2 cellular contexts compared by ENCODE assay signal in genomic region chr12:6620137-6620884, GRCh38.
TF ChIP-seq lines count a peak whose summit lies in the region.

No MANE protein-coding gene starts in this region.

TF ChIP-seq in SK-N-SH, 30 proteins besides CTCF, POLR2A, EP300 and RAD21 (continued from another document):
- TF ChIP-seq, protein P1, sequence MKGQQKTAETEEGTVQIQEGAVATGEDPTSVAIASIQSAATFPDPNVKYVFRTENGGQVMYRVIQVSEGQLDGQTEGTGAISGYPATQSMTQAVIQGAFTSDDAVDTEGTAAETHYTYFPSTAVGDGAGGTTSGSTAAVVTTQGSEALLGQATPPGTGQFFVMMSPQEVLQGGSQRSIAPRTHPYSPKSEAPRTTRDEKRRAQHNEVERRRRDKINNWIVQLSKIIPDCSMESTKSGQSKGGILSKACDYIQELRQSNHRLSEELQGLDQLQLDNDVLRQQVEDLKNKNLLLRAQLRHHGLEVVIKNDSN (IDR thresholded peaks at IDR 0.05; ENCODE audit: borderline replicate concordance, low read depth): no peak
- TF ChIP-seq ZBTB33 (IDR thresholded peaks at IDR 0.05; ENCODE audit: borderline replicate concordance, low read depth) (no peak), GATA2 (CRISPR knock-in tag; IDR thresholded peaks at IDR 0.05) (no peak), TCF12 (IDR thresholded peaks at IDR 0.05) (no peak), TAF1 (IDR thresholded peaks at IDR 0.05; ENCODE audit: borderline replicate concordance, low read depth, low read length) (no peak), REST (IDR thresholded peaks at IDR 0.05; ENCODE audit: low read depth, low read length) (no peak), RCOR1 (IDR thresholded peaks at IDR 0.05; ENCODE audit: low read length) (no peak), USF2 (IDR thresholded peaks at IDR 0.05; ENCODE audit: borderline replicate concordance, low read depth, low read length) (no peak), SMC3 (IDR thresholded peaks at IDR 0.05; ENCODE audit: low read depth, low read length) (no peak), MXI1 (IDR thresholded peaks at IDR 0.05; ENCODE audit: low read depth, low read length) (no peak), GABPA (IDR thresholded peaks at IDR 0.05; ENCODE audit: low read depth) (no peak)
- TF ChIP-seq, protein P2, sequence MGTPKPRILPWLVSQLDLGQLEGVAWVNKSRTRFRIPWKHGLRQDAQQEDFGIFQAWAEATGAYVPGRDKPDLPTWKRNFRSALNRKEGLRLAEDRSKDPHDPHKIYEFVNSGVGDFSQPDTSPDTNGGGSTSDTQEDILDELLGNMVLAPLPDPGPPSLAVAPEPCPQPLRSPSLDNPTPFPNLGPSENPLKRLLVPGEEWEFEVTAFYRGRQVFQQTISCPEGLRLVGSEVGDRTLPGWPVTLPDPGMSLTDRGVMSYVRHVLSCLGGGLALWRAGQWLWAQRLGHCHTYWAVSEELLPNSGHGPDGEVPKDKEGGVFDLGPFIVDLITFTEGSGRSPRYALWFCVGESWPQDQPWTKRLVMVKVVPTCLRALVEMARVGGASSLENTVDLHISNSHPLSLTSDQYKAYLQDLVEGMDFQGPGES (IDR thresholded peaks at IDR 0.05; ENCODE audit: low read depth, low read length): no peak

TF ChIP-seq in SK-N-SH treated with all-trans-retinoic acid at 6 μM for 48 hours, 23 proteins besides CTCF, POLR2A, EP300 and RAD21 (continued from another document):
- TF ChIP-seq, protein P3, sequence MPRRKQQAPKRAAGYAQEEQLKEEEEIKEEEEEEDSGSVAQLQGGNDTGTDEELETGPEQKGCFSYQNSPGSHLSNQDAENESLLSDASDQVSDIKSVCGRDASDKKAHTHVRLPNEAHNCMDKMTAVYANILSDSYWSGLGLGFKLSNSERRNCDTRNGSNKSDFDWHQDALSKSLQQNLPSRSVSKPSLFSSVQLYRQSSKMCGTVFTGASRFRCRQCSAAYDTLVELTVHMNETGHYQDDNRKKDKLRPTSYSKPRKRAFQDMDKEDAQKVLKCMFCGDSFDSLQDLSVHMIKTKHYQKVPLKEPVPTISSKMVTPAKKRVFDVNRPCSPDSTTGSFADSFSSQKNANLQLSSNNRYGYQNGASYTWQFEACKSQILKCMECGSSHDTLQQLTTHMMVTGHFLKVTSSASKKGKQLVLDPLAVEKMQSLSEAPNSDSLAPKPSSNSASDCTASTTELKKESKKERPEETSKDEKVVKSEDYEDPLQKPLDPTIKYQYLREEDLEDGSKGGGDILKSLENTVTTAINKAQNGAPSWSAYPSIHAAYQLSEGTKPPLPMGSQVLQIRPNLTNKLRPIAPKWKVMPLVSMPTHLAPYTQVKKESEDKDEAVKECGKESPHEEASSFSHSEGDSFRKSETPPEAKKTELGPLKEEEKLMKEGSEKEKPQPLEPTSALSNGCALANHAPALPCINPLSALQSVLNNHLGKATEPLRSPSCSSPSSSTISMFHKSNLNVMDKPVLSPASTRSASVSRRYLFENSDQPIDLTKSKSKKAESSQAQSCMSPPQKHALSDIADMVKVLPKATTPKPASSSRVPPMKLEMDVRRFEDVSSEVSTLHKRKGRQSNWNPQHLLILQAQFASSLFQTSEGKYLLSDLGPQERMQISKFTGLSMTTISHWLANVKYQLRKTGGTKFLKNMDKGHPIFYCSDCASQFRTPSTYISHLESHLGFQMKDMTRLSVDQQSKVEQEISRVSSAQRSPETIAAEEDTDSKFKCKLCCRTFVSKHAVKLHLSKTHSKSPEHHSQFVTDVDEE (CRISPR knock-in tag; IDR thresholded peaks at IDR 0.05): no peak
- TF ChIP-seq GLIS3 (CRISPR knock-in tag; IDR thresholded peaks at IDR 0.05): no peak
- no peak for TF ChIP-seq ZNF565 (CRISPR knock-in tag; conservative IDR thresholded peaks at IDR 0.05; ENCODE audit: low read depth)
- TF ChIP-seq PATZ1 (CRISPR knock-in tag; IDR thresholded peaks at IDR 0.05; ENCODE audit: borderline replicate concordance): no peak
- TF ChIP-seq ZNF8 (CRISPR knock-in tag; IDR thresholded peaks at IDR 0.05): no peak
- TF ChIP-seq CSRNP3 (CRISPR knock-in tag; IDR thresholded peaks at IDR 0.05): no peak
- no peak for TF ChIP-seq TOX (CRISPR knock-in tag; IDR thresholded peaks at IDR 0.05; ENCODE audit: borderline replicate concordance)
- TF ChIP-seq ZFP3 (CRISPR knock-in tag; IDR thresholded peaks at IDR 0.05): no peak
